In genomic region chr18:48003426-48004349, GRCh38 we compare ENCODE assay signal across 10 cellular contexts.
DNase-seq lines count a peak whose midpoint lies in the region; ATAC-seq and TF ChIP-seq lines count a peak whose summit lies in the region.
"Had no signal": no experiment of that assay in that cellular context is flagged by ENCODE, and none has a peak within 500 bp of the region (broad histone marks: within the 10 kb centered on the region; RNA-seq: fewer than 3 reads in every experiment).

No MANE protein-coding gene starts in this region.

- H3K4me1 ChIP-seq in mammary epithelial cell (ENCODE audit: insufficient read depth, low read length) (peaks cover 23% of the 10 kb centered on the region), mucosa of rectum (ENCODE audit: control insufficient read depth in 2 of 2, insufficient read depth in 2 of 2, low read length in 2 of 2) (peaks cover 10 to 19% of the 10 kb centered on the region in 2 donors)

- H3K9ac ChIP-seq in mammary epithelial cell (ENCODE audit: insufficient read depth, low read length) (no peak overlapping the region), mucosa of rectum (ENCODE audit: low read depth in 1 of 2, low read length in 2 of 2) (peak overlapping the region in 1 of 2 donors; percentile 47)

- H3K4me3 ChIP-seq in mammary epithelial cell (replicated peaks in 1 of 3; ENCODE audit: insufficient read depth in 1 of 3, low read depth in 2 of 3, low read length in 3 of 3): no peak overlapping the region
- H3K4me3 ChIP-seq in mucosa of rectum (ENCODE audit: low read length in 2 of 2): no peak overlapping the region

- TF ChIP-seq CTCF in CD14-positive monocyte (IDR thresholded peaks at IDR 0.05): no peak
- no peak for TF ChIP-seq CTCF in mammary epithelial cell (conservative IDR thresholded peaks at IDR 0.05 in 1 of 2, IDR thresholded peaks at IDR 0.05 in 1 of 2; ENCODE audit: extremely low read depth in 1 of 2, insufficient read depth in 1 of 2, low read depth in 1 of 2, low read length in 2 of 2)

- intact Hi-C loops in CD14-positive monocyte (cut with micrococcal nuclease): no loop called here
- intact Hi-C loops in mammary epithelial cell (cut with micrococcal nuclease): no loop called here

- CTCF ChIA-PET in mammary epithelial cell (lab: Charles Lee; ENCODE audit: low non-redundant PET): interaction anchor here (0.7 kb wide), 1 partner anchor 24 kb away, joined by 3 read pairs; no protein-coding TSS in a partner anchor

- H3K36me3 ChIP-seq in mammary epithelial cell (ENCODE audit: insufficient read depth, low read length): no peaks in the 10 kb centered on the region
- H3K36me3 ChIP-seq in mucosa of rectum (ENCODE audit: control insufficient read depth in 2 of 2, insufficient read depth in 2 of 2, low read length in 2 of 2): no peaks in the 10 kb centered on the region

- H3K27ac Mint-ChIP-seq in CD14-positive monocyte: peak overlapping the region; percentile 23 to 82 (median 64)
- H3K27ac Mint-ChIP-seq: activated naive CD4-positive, alpha-beta T cell treated with anti-CD3 and anti-CD28 coated beads, Interleukin-2, amount 50 U/mL, for 24 hours had no signal

- H3K27me3 ChIP-seq in mammary epithelial cell (ENCODE audit: insufficient read depth, low read length): no peaks in the 10 kb centered on the region
- H3K27me3 ChIP-seq in mucosa of rectum (ENCODE audit: control insufficient read depth in 2 of 2, insufficient read depth in 2 of 2, low read length in 2 of 2): peaks cover 0 to 2% of the 10 kb centered on the region in 2 donors

- H3K27me3 Mint-ChIP-seq in CD14-positive monocyte (ENCODE audit: low read depth in 3 of 3): peaks cover 11 to 21% (median 19%) of the 10 kb centered on the region in 3 donors

- no peak for ATAC-seq in GM21529 (IDR thresholded peaks at IDR 0.05; ENCODE audit: unreplicated experiment)

- H4K20me1 ChIP-seq in mammary epithelial cell (ENCODE audit: insufficient read depth, low read length): no peaks in the 10 kb centered on the region

- no peak overlapping the region for H3K27ac ChIP-seq in mammary epithelial cell (ENCODE audit: insufficient read depth, low read depth, low read length)
- peak overlapping the region; percentile 52 to 71 for H3K27ac ChIP-seq in mucosa of rectum (ENCODE audit: low read depth in 2 of 2, low read length in 2 of 2)

- peaks cover 32% of the 10 kb centered on the region for H3K4me1 Mint-ChIP-seq in CD14-positive monocyte

- H3K36me3 Mint-ChIP-seq in CD14-positive monocyte: peaks cover 2 to 6% of the 10 kb centered on the region in 2 donors
- H3K36me3 Mint-ChIP-seq: activated naive CD4-positive, alpha-beta T cell treated with anti-CD3 and anti-CD28 coated beads, Interleukin-2, amount 50 U/mL, for 24 hours had no signal

- H3K4me3 Mint-ChIP-seq in CD14-positive monocyte: no peak overlapping the region
- H3K4me3 Mint-ChIP-seq: activated naive CD4-positive, alpha-beta T cell treated with anti-CD3 and anti-CD28 coated beads, Interleukin-2, amount 50 U/mL, for 24 hours had no signal

- H2AFZ ChIP-seq in mammary epithelial cell (ENCODE audit: low read depth, low read length): peak overlapping the region; percentile 29

- no peaks in the 10 kb centered on the region for H3K9me3 ChIP-seq in mammary epithelial cell (replicated peaks; ENCODE audit: insufficient read depth, low read length)
- no peaks in the 10 kb centered on the region for H3K9me3 ChIP-seq in mucosa of rectum (ENCODE audit: control insufficient read depth in 2 of 2, low read length in 2 of 2)

- DNase-seq in CD14-positive monocyte (ENCODE audit: low spot score) (no peak), NCI-H2196 (lab: John Stamatoyannopoulos, UW; ENCODE audit: unreplicated experiment) (peak; percentile 72), mammary epithelial cell (peak; percentile 23), NCI-H510A treated with DMSO at 0.1 percent for 48 hours (lab: John Stamatoyannopoulos, UW) (no peak), OCI-M1 (lab: John Stamatoyannopoulos, UW) (no peak), NOMO-1 treated with dmso at 0.1 percent for 144 hours (lab: John Stamatoyannopoulos, UW; ENCODE audit: unreplicated experiment) (no peak)
- DNase-seq: T-helper 1 cell had no signal

- peaks cover 2 to 10% (median 6%) of the 10 kb centered on the region in 7 donors for H3K9me3 Mint-ChIP-seq in CD14-positive monocyte
- H3K9me3 Mint-ChIP-seq: activated naive CD4-positive, alpha-beta T cell treated with anti-CD3 and anti-CD28 coated beads, Interleukin-2, amount 50 U/mL, for 24 hours had no signal

- WGBS in mammary epithelial cell (ENCODE audit: low coverage, missing lambda C conversion rate): 55% methylated on average over 7 of the region's 10 CpGs

- no peak overlapping the region for H3K4me2 ChIP-seq in mammary epithelial cell (ENCODE audit: insufficient read depth, low read depth, low read length)

- no peaks in the 10 kb centered on the region for H3K79me2 ChIP-seq in mammary epithelial cell (ENCODE audit: insufficient read depth, low read length)

- dilution Hi-C loops in mammary epithelial cell (cut with HindIII; ENCODE audit: low sequenced_read_pairs): no loop called here

- no TSS peak for BruUV-seq in mammary epithelial cell (replicated peaks; lab: Mats Ljungman, UMichigan)

- in situ Hi-C loops in mammary epithelial cell (cut with MboI; ENCODE audit: low sequenced_read_pairs in 2 of 2): loop anchor here in 1 of 2 donors (10.0 kb wide), 1 partner anchor 59 kb away; no protein-coding TSS in a partner anchor

Comparison
In these comparisons a context has a peak if more than half of its experiments do, and no peak if none do; other contexts are left out.
1. DNase-seq: peak in NCI-H2196 (single experiment) and mammary epithelial cell (single experiment); none in CD14-positive monocyte (single experiment), NCI-H510A treated with DMSO at 0.1 percent for 48 hours (single experiment), OCI-M1 (single experiment) and NOMO-1 treated with dmso at 0.1 percent for 144 hours (single experiment).